In genomic region chr20:38033330-38034107, GRCh38 we compare ENCODE assay signal across 1 cellular context.
TF ChIP-seq lines count a peak whose summit lies in the region.

TSS of gene RPRD1B (plus strand) at chr20:38033746. CDS start at chr20:38033948, 202 bp downstream.
TSS of gene TTI1 (minus strand) at chr20:38033456. CDS start at chr20:38013816, 19,640 bp downstream.

TF ChIP-seq in HEK293, 187 proteins besides CTCF, POLR2A, EP300 and RAD21 (continued from another document and continues in another):
- no peak; the same call in none of the 2 replicates for TF ChIP-seq PRDM10 (tag by site-specific recombination; IDR thresholded peaks at IDR 0.05)
- TF ChIP-seq ZNF555 (tag by site-specific recombination; conservative IDR thresholded peaks at IDR 0.05), result no peak
- TF ChIP-seq ZNF211 (tag by site-specific recombination; IDR thresholded peaks at IDR 0.05; ENCODE audit: low read depth), result no peak
- peak; percentile 56; the same call in 1 of the 2 replicates for TF ChIP-seq PBX3 (CRISPR knock-in tag; IDR thresholded peaks at IDR 0.05)
- no peak for TF ChIP-seq ZNF747 (tag by site-specific recombination; IDR thresholded peaks at IDR 0.05)
- peak; percentile 85 for TF ChIP-seq PRDM1 (tag by site-specific recombination; IDR thresholded peaks at IDR 0.05)
- TF ChIP-seq ZNF791 (tag by site-specific recombination; IDR thresholded peaks at IDR 0.05), result no peak
- no peak for TF ChIP-seq ZNF626 (tag by site-specific recombination; IDR thresholded peaks at IDR 0.05)
- TF ChIP-seq AEBP2 (tag by site-specific recombination; IDR thresholded peaks at IDR 0.05; ENCODE audit: borderline replicate concordance), result no peak
- TF ChIP-seq PRDM6 (tag by site-specific recombination; IDR thresholded peaks at IDR 0.05), result no peak; the same call in 1 of the 2 replicates
- TF ChIP-seq ZNF670 (tag by site-specific recombination; IDR thresholded peaks at IDR 0.05; ENCODE audit: low read depth), result no peak
- TF ChIP-seq TCF7L2 (IDR thresholded peaks at IDR 0.05; ENCODE audit: borderline replicate concordance, low read depth, low read length), result no peak
- TF ChIP-seq SCRT1 (tag by site-specific recombination; IDR thresholded peaks at IDR 0.05; ENCODE audit: borderline replicate concordance), result no peak
- no peak for TF ChIP-seq ZNF248 (tag by site-specific recombination; IDR thresholded peaks at IDR 0.05)
- no peak for TF ChIP-seq ZNF558 (tag by site-specific recombination; IDR thresholded peaks at IDR 0.05)
- TF ChIP-seq ZNF354C (tag by site-specific recombination; IDR thresholded peaks at IDR 0.05; ENCODE audit: borderline replicate concordance, low read depth), result no peak
- peak; percentile 92 for TF ChIP-seq ZNF335 (tag by site-specific recombination; conservative IDR thresholded peaks at IDR 0.05)
- TF ChIP-seq ZNF621 (tag by site-specific recombination; IDR thresholded peaks at IDR 0.05), result no peak
- no peak for TF ChIP-seq ZFP69B (tag by site-specific recombination; IDR thresholded peaks at IDR 0.05)
- TF ChIP-seq PATZ1 (tag by site-specific recombination; IDR thresholded peaks at IDR 0.05), result no peak
- no peak for TF ChIP-seq ZBTB49 (tag by site-specific recombination; IDR thresholded peaks at IDR 0.05; ENCODE audit: low read depth)
- TF ChIP-seq REPIN1 (tag by site-specific recombination; IDR thresholded peaks at IDR 0.05; ENCODE audit: low read depth), result no peak; the same call in 1 of the 2 replicates
- no peak for TF ChIP-seq ZNF184 (tag by site-specific recombination; IDR thresholded peaks at IDR 0.05)
- no peak for TF ChIP-seq PRDM2 (tag by site-specific recombination; IDR thresholded peaks at IDR 0.05; ENCODE audit: borderline replicate concordance)
- peak; percentile 92 for TF ChIP-seq ZNF366 (tag by site-specific recombination; conservative IDR thresholded peaks at IDR 0.05)
- no peak for TF ChIP-seq ZNF404 (tag by site-specific recombination; IDR thresholded peaks at IDR 0.05)
- TF ChIP-seq ZNF324 (tag by site-specific recombination; IDR thresholded peaks at IDR 0.05), result no peak
- TF ChIP-seq ZNF341 (tag by site-specific recombination; IDR thresholded peaks at IDR 0.05; ENCODE audit: low read depth), result peak; percentile 93
- TF ChIP-seq ZNF514 (tag by site-specific recombination; IDR thresholded peaks at IDR 0.05), result no peak
- no peak for TF ChIP-seq ZSCAN16 (tag by site-specific recombination; IDR thresholded peaks at IDR 0.05)
- TF ChIP-seq BCL11B (tag by site-specific recombination; IDR thresholded peaks at IDR 0.05; ENCODE audit: low read depth), result peak; percentile 97
- peak; percentile 75 for TF ChIP-seq ZBTB26 (tag by site-specific recombination; optimal IDR thresholded peaks at IDR 0.05)
- 0 out of 2 replicates have a peak, but pooled peaks have one; percentile 18 for TF ChIP-seq KLF9 (tag by site-specific recombination; IDR thresholded peaks at IDR 0.05; ENCODE audit: low read depth)
- TF ChIP-seq ZNF768 (tag by site-specific recombination; IDR thresholded peaks at IDR 0.05), result no peak
